In genomic region chr15:82044373-82045178, GRCh38 we compare ENCODE assay signal across 8 cellular contexts. TPM values are rescaled to one million over a fixed set of nuclear protein-coding genes. Genes with fewer than 3 reads are reported as not detected.
A peak's percentile ranks its signal among the peaks of the same experiment; 100 is the strongest.
DNase-seq lines count a peak whose midpoint lies in the region; ATAC-seq and TF ChIP-seq lines count a peak whose summit lies in the region.

No MANE protein-coding gene starts in this region.

- POLR2A ChIA-PET in activated CD8-positive, alpha-beta T cell treated with anti-CD3 and anti-CD28 coated beads, Interleukin-2, amount 10 ng/mL, durations not matched to agents 7 days and 5 days (lab: Charles Lee) = no interaction called here

- H3K27me3 ChIP-seq in MG63 (peaks cover 14% of the 10 kb centered on the region), thymus (ENCODE audit: control insufficient read depth, insufficient read depth) (no peaks in the 10 kb centered on the region)

- TF ChIP-seq CTCF in epithelial cell of esophagus (IDR thresholded peaks at IDR 0.05; ENCODE audit: insufficient read depth, low read depth, low read length, missing control alignments) = no peak

- ATAC-seq in activated CD8-positive, alpha-beta T cell treated with anti-CD3 and anti-CD28 coated beads, Interleukin-2, amount 10 ng/mL, durations not matched to agents 7 days and 5 days = no peak
- ATAC-seq in HG02588 (IDR thresholded peaks at IDR 0.05; ENCODE audit: unreplicated experiment) = no peak

- peak overlapping the region; percentile 88 for H3K4me3 Mint-ChIP-seq in activated CD8-positive, alpha-beta T cell treated with anti-CD3 and anti-CD28 coated beads, Interleukin-2, amount 10 ng/mL, durations not matched to agents 7 days and 5 days

- H3K27ac Mint-ChIP-seq in activated CD8-positive, alpha-beta T cell treated with anti-CD3 and anti-CD28 coated beads, Interleukin-2, amount 10 ng/mL, durations not matched to agents 7 days and 5 days = peak overlapping the region; percentile 71

- H3K27ac ChIP-seq in thymus (ENCODE audit: low read depth) = peak overlapping the region; percentile 82

- H3K9me3 ChIP-seq in MG63 (no peaks in the 10 kb centered on the region), thymus (ENCODE audit: control insufficient read depth) (no peaks in the 10 kb centered on the region)

- H3K4me1 Mint-ChIP-seq in activated CD8-positive, alpha-beta T cell treated with anti-CD3 and anti-CD28 coated beads, Interleukin-2, amount 10 ng/mL, durations not matched to agents 7 days and 5 days (ENCODE audit: low read depth) = peaks cover 25% of the 10 kb centered on the region

- no peaks in the 10 kb centered on the region for H3K9me3 Mint-ChIP-seq in activated CD8-positive, alpha-beta T cell treated with anti-CD3 and anti-CD28 coated beads, Interleukin-2, amount 10 ng/mL, durations not matched to agents 7 days and 5 days (ENCODE audit: insufficient read depth)

- CTCF ChIA-PET in activated CD8-positive, alpha-beta T cell treated with anti-CD3 and anti-CD28 coated beads, Interleukin-2, amount 10 ng/mL, durations not matched to agents 7 days and 5 days (lab: Charles Lee) = interaction anchor here (0.6 kb wide), 1 partner anchor 335 kb away, joined by 3 read pairs; no protein-coding TSS in a partner anchor

- DNase-seq in EL (peak; percentile 71), MG63 (peak; percentile 33), epithelial cell of esophagus (ENCODE audit: low read depth) (peak; percentile 40), mucosa of gallbladder (ENCODE audit: low spot score) (peak; percentile 28), HPDE6-E6E7 (ENCODE audit: extremely low spot score) (no peak)
- DNase-seq in activated CD8-positive, alpha-beta T cell treated with anti-CD3 and anti-CD28 coated beads, Interleukin-2, amount 10 ng/mL, durations not matched to agents 7 days and 5 days = peak; percentile 62

- H3K4me1 ChIP-seq in thymus (ENCODE audit: control insufficient read depth, insufficient read depth, low read length) = peaks cover 16% of the 10 kb centered on the region

- H3K36me3 ChIP-seq in MG63 (no peaks in the 10 kb centered on the region), thymus (ENCODE audit: control insufficient read depth, insufficient read depth) (peaks cover 12% of the 10 kb centered on the region)

- under 1% methylated on average over 54 of the region's 54 CpGs for WGBS in thymus

- peaks cover 30% of the 10 kb centered on the region for H3K27me3 Mint-ChIP-seq in activated CD8-positive, alpha-beta T cell treated with anti-CD3 and anti-CD28 coated beads, Interleukin-2, amount 10 ng/mL, durations not matched to agents 7 days and 5 days (ENCODE audit: low read depth)

- peak overlapping the region; percentile 67 for H3K4me3 ChIP-seq in MG63
- H3K4me3 ChIP-seq in epithelial cell of esophagus (ENCODE audit: low read length) = peak overlapping the region; percentile 58
- H3K4me3 ChIP-seq in thymus (ENCODE audit: low read length) = peak overlapping the region; percentile 61

- H3K36me3 Mint-ChIP-seq in activated CD8-positive, alpha-beta T cell treated with anti-CD3 and anti-CD28 coated beads, Interleukin-2, amount 10 ng/mL, durations not matched to agents 7 days and 5 days (ENCODE audit: low read depth) = no peaks in the 10 kb centered on the region

RNA-seq across cellular contexts. Expression of gene MEX3B, which starts 1.2 kb away (rescaled TPM):
- 4.0 and 6.2 TPM in 2 replicates for total RNA-seq in MG63 (2014; rRNA removed; shearing (Covaris generic); ENCODE audit: low replicate concordance)
- total RNA-seq in activated CD8-positive, alpha-beta T cell treated with anti-CD3 and anti-CD28 coated beads, Interleukin-2, amount 10 ng/mL, durations not matched to agents 7 days and 5 days = under 1 TPM; 0.63 TPM
- total RNA-seq in mucosa of gallbladder = 4.1 TPM
- polyA plus RNA-seq in thymus = 8.4 TPM
